Comparison of ENCODE assay signal across 1 cellular context in genomic region chr20:57252559-57253162, GRCh38.
TF ChIP-seq lines count a peak whose summit lies in the region.

No MANE protein-coding gene starts in this region.

TF ChIP-seq in WTC11, 78 proteins besides CTCF, POLR2A, EP300 and RAD21 (continued from another document):
- TF ChIP-seq EMX1 (CRISPR knock-in tag; IDR thresholded peaks at IDR 0.05), result no peak
